8 cellular contexts compared by ENCODE assay signal in the genomic region with DNA sequence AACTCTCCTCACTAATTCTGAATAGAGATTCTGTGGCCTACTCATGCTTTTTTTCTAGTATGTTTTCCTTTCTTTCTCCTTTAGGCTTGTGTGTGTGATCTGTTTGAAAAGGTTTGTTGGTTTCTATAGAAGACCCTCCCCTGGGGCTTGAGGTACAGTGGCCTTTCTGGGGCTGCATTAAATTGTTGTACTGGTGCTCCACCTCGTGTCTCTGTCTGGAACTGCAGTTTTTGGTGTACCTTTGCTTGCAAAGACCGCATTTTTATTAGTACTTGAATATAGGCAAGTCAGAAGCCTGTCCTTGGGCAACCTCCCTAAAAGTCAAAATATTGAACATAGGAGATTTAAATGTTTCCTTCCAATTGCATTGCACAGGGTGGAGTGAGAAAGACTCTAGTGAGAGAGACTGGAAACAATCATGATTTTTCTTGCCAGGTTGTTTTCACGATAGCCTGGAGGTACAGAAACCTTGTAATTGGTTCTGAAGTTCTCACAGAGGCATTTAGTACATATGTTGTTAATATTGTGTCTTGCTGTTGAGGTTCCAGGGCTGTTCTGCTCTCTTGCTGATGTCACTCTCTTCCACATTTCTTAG. TPM values are rescaled to one million over a fixed set of nuclear protein-coding genes. Genes with fewer than 3 reads are reported as not detected.
DNase-seq lines count a peak whose midpoint lies in the region; ATAC-seq and TF ChIP-seq lines count a peak whose summit lies in the region.

No MANE protein-coding gene starts in this region.

- no peaks in the 10 kb centered on the region for H3K4me1 Mint-ChIP-seq in activated T-cell treated with anti-CD3 and anti-CD28 coated beads, Interleukin-2, amount 50 U/mL, for 4 hours (ENCODE audit: low read depth)
- H3K4me1 Mint-ChIP-seq in endothelial cell (ENCODE audit: unreplicated experiment) = no peaks in the 10 kb centered on the region
- H3K4me1 Mint-ChIP-seq in T-helper 2 cell treated with Interferon-gamma antibody and Interleukin-4, amounts not matched to agents 5 μg/mL and 100 μg/mL, for 36 hours (ENCODE audit: low read depth) = no peaks in the 10 kb centered on the region

- no peak overlapping the region for H3K4me3 Mint-ChIP-seq in activated T-cell treated with anti-CD3 and anti-CD28 coated beads, Interleukin-2, amount 50 U/mL, for 4 hours
- no peak overlapping the region for H3K4me3 Mint-ChIP-seq in endothelial cell (ENCODE audit: unreplicated experiment)
- no peak overlapping the region for H3K4me3 Mint-ChIP-seq in T-helper 2 cell treated with Interferon-gamma antibody and Interleukin-4, amounts not matched to agents 5 μg/mL and 100 μg/mL, for 36 hours

- no peak overlapping the region for H2BK5ac ChIP-seq in trophoblast cell (ENCODE audit: low read depth, low read length, poor library complexity)

- H3K9ac ChIP-seq in SK-N-SH = no peak overlapping the region
- H3K9ac ChIP-seq in trophoblast cell (ENCODE audit: low read length) = no peak overlapping the region

- H3K79me1 ChIP-seq in trophoblast cell (ENCODE audit: low read length) = no peaks in the 10 kb centered on the region

- H3K27ac ChIP-seq in SK-N-SH (ENCODE audit: low read depth in 2 of 2, low read length in 1 of 2) = no peak overlapping the region
- no peak overlapping the region for H3K27ac ChIP-seq in trophoblast cell (ENCODE audit: low read depth, low read length)

- no peaks in the 10 kb centered on the region for H3K36me3 Mint-ChIP-seq in activated T-cell treated with anti-CD3 and anti-CD28 coated beads, Interleukin-2, amount 50 U/mL, for 4 hours (ENCODE audit: insufficient read depth)
- no peaks in the 10 kb centered on the region for H3K36me3 Mint-ChIP-seq in endothelial cell (ENCODE audit: low read depth, unreplicated experiment)
- H3K36me3 Mint-ChIP-seq in T-helper 2 cell treated with Interferon-gamma antibody and Interleukin-4, amounts not matched to agents 5 μg/mL and 100 μg/mL, for 36 hours (ENCODE audit: low read depth) = no peaks in the 10 kb centered on the region

- no peak overlapping the region for H3K27ac Mint-ChIP-seq in endothelial cell (ENCODE audit: unreplicated experiment)
- no peak overlapping the region for H3K27ac Mint-ChIP-seq in T-helper 2 cell treated with Interferon-gamma antibody and Interleukin-4, amounts not matched to agents 5 μg/mL and 100 μg/mL, for 36 hours

- H2BK12ac ChIP-seq in trophoblast cell (ENCODE audit: low read length) = no peak overlapping the region

- no peak overlapping the region for H3K18ac ChIP-seq in trophoblast cell (ENCODE audit: low read length)

- no peaks in the 10 kb centered on the region for H3K36me3 ChIP-seq in SK-N-SH (replicated peaks in 1 of 2; ENCODE audit: control insufficient read depth in 1 of 2, insufficient read depth in 2 of 2, low read length in 1 of 2)
- no peaks in the 10 kb centered on the region for H3K36me3 ChIP-seq in trophoblast cell (ENCODE audit: control insufficient read depth in 1 of 2, insufficient read depth in 2 of 2, low read length in 2 of 2)

- DNase-seq in activated T-cell treated with anti-CD3 and anti-CD28 coated beads, Interleukin-2, amount 50 U/mL, for 48 hours = peak; percentile 46 to 54
- DNase-seq in activated T-cell treated with anti-CD3 and anti-CD28 coated beads, Interleukin-2, amount 50 U/mL, for 4 hours = no peak
- peak; percentile 10 for DNase-seq in LNCaP clone FGC (ENCODE audit: low read depth)
- peak; percentile 33 for DNase-seq in SK-N-SH
- peak; percentile 80 for DNase-seq in endothelial cell (ENCODE audit: low spot score)
- DNase-seq in trophoblast cell = peak; percentile 8 to 72
- DNase-seq in T-helper 2 cell treated with Interferon-gamma antibody and Interleukin-4, amounts not matched to agents 5 μg/mL and 100 μg/mL, for 36 hours (ENCODE audit: low spot score) = no peak

- no peaks in the 10 kb centered on the region for H3K4me1 ChIP-seq in SK-N-SH (ENCODE audit: control insufficient read depth in 1 of 2, insufficient read depth in 2 of 2, low read depth in 1 of 2, low read length in 1 of 2)
- no peaks in the 10 kb centered on the region for H3K4me1 ChIP-seq in trophoblast cell (ENCODE audit: control insufficient read depth in 1 of 2, insufficient read depth in 2 of 2, low read length in 2 of 2)

- no peak overlapping the region for H3K23ac ChIP-seq in trophoblast cell (ENCODE audit: low read length)

- no peak overlapping the region for H2AFZ ChIP-seq in SK-N-SH (ENCODE audit: low read depth)
- H2AFZ ChIP-seq in trophoblast cell (ENCODE audit: insufficient read depth, low read length, poor library complexity) = no peak overlapping the region

- no peak for ATAC-seq in activated T-cell treated with anti-CD3 and anti-CD28 coated beads, Interleukin-2, amount 50 U/mL, for 4 hours
- ATAC-seq in GM21786 (IDR thresholded peaks at IDR 0.05; ENCODE audit: unreplicated experiment) = peak; percentile 80

- 12% methylated on average over 3 of the region's 3 CpGs for WGBS in SK-N-SH (ENCODE audit: low lambda C conversion rate)
- WGBS in trophoblast cell (ENCODE audit: extremely low coverage, insufficient coverage, insufficient read length) = no CpG with 5 or more reads among the region's 3 CpGs

- H3K9me2 ChIP-seq in SK-N-SH = no peaks in the 10 kb centered on the region

- no peaks in the 10 kb centered on the region for H4K20me1 ChIP-seq in SK-N-SH (ENCODE audit: insufficient read depth)

- H4K12ac ChIP-seq in trophoblast cell (ENCODE audit: low read depth, low read length) = no peak overlapping the region

- no peaks in the 10 kb centered on the region for H3F3A ChIP-seq in SK-N-SH (replicated peaks; ENCODE audit: insufficient read depth)

- CTCF ChIA-PET in SK-N-SH (lab: Yijun Ruan, JAX) = no interaction called here

- TF ChIP-seq RAD21 in SK-N-SH (IDR thresholded peaks at IDR 0.05; ENCODE audit: low read length) = peak; percentile 78

- peaks cover 7% of the 10 kb centered on the region for H3K9me3 Mint-ChIP-seq in activated T-cell treated with anti-CD3 and anti-CD28 coated beads, Interleukin-2, amount 50 U/mL, for 4 hours
- no peaks in the 10 kb centered on the region for H3K9me3 Mint-ChIP-seq in endothelial cell (ENCODE audit: unreplicated experiment)
- H3K9me3 Mint-ChIP-seq in T-helper 2 cell treated with Interferon-gamma antibody and Interleukin-4, amounts not matched to agents 5 μg/mL and 100 μg/mL, for 36 hours = no peaks in the 10 kb centered on the region

- H3K9me3 ChIP-seq in SK-N-SH (no peaks in the 10 kb centered on the region), trophoblast cell (ENCODE audit: insufficient read depth, low read depth, low read length) (no peaks in the 10 kb centered on the region)

- peak; percentile 90 for TF ChIP-seq CTCF in LNCaP clone FGC (IDR thresholded peaks at IDR 0.05; ENCODE audit: control insufficient read depth, extremely low read depth, insufficient read depth)
- peak; percentile 88 for TF ChIP-seq CTCF in SK-N-SH (IDR thresholded peaks at IDR 0.05)
- TF ChIP-seq CTCF in endothelial cell (IDR thresholded peaks at IDR 0.05; ENCODE audit: unreplicated experiment) = peak; percentile 92

- POLR2A ChIA-PET in SK-N-SH (lab: Yijun Ruan, JAX) = no interaction called here

- H3K27me3 Mint-ChIP-seq in activated T-cell treated with anti-CD3 and anti-CD28 coated beads, Interleukin-2, amount 50 U/mL, for 4 hours (ENCODE audit: low read depth) = peaks cover 2% of the 10 kb centered on the region
- H3K27me3 Mint-ChIP-seq in endothelial cell (ENCODE audit: unreplicated experiment) = no peaks in the 10 kb centered on the region
- no peaks in the 10 kb centered on the region for H3K27me3 Mint-ChIP-seq in T-helper 2 cell treated with Interferon-gamma antibody and Interleukin-4, amounts not matched to agents 5 μg/mL and 100 μg/mL, for 36 hours (ENCODE audit: low read depth)

- H2BK120ac ChIP-seq in trophoblast cell (ENCODE audit: insufficient read depth, low read length, poor library complexity) = no peak overlapping the region

- H3K4ac ChIP-seq in trophoblast cell (ENCODE audit: low read depth, low read length) = no peak overlapping the region

- no peak overlapping the region for H4K91ac ChIP-seq in trophoblast cell (ENCODE audit: low read depth, low read length)

- no peak overlapping the region for H2AK5ac ChIP-seq in trophoblast cell (ENCODE audit: low read length)

- H3K4me2 ChIP-seq in SK-N-SH = no peak overlapping the region
- H3K4me2 ChIP-seq in trophoblast cell (ENCODE audit: low read length) = no peak overlapping the region

- H3K79me2 ChIP-seq in SK-N-SH (ENCODE audit: insufficient read depth) = no peaks in the 10 kb centered on the region
- H3K79me2 ChIP-seq in trophoblast cell (ENCODE audit: control insufficient read depth, insufficient read depth, low read length, poor library complexity) = no peaks in the 10 kb centered on the region

- no peak for TF ChIP-seq EP300 in SK-N-SH (IDR thresholded peaks at IDR 0.05; ENCODE audit: borderline replicate concordance in 1 of 2, low read depth in 1 of 2, low read length in 1 of 2)

- H3K14ac ChIP-seq in trophoblast cell (ENCODE audit: low read length) = no peak overlapping the region

- H4K8ac ChIP-seq in trophoblast cell (ENCODE audit: low read depth, low read length) = no peak overlapping the region

- H3K4me3 ChIP-seq in LNCaP clone FGC (ENCODE audit: low read depth, low read length) (no peak overlapping the region), SK-N-SH (ENCODE audit: low read depth in 2 of 2, low read length in 1 of 2) (no peak overlapping the region), trophoblast cell (ENCODE audit: low read depth, low read length) (no peak overlapping the region)

- H3K27me3 ChIP-seq in SK-N-SH (ENCODE audit: insufficient read depth) (no peaks in the 10 kb centered on the region; the same call in 1 of the 2 replicates), trophoblast cell (ENCODE audit: insufficient read depth, low read length) (no peaks in the 10 kb centered on the region)

TF ChIP-seq in SK-N-SH, 30 proteins besides CTCF, POLR2A, EP300 and RAD21:
- no peak for TF ChIP-seq CHD2 (IDR thresholded peaks at IDR 0.05; ENCODE audit: low read length, partially characterized antibody)
- peak; percentile 52 for TF ChIP-seq SMC3 (IDR thresholded peaks at IDR 0.05; ENCODE audit: low read depth, low read length)
- no peak for TF ChIP-seq USF1 (IDR thresholded peaks at IDR 0.05; ENCODE audit: borderline replicate concordance, low read depth)

RNA-seq across cellular contexts. Expression of gene SLCO1B1, which starts 39.0 kb away (rescaled TPM):
- not detected for total RNA-seq in activated T-cell treated with anti-CD3 and anti-CD28 coated beads, Interleukin-2, amount 50 U/mL, for 4 hours
- not detected in 2 replicates for polyA plus RNA-seq in SK-N-SH (2012; rRNA removed)
- not detected in 2 replicates for polyA plus RNA-seq in SK-N-SH (2012; cell fraction: cytosol; rRNA removed)
- polyA plus RNA-seq in SK-N-SH (2012; cell fraction: nucleus; rRNA removed) = not detected in 2 replicates
- total RNA-seq in endothelial cell (ENCODE audit: unreplicated experiment) = not detected
- polyA plus RNA-seq in trophoblast cell (2013) = not detected in 2 replicates

Comparison
In these comparisons a context has a peak if more than half of its experiments do, and no peak if none do; other contexts are left out.
1. DNase-seq: peak in activated T-cell treated with anti-CD3 and anti-CD28 coated beads, Interleukin-2, amount 50 U/mL, for 48 hours (2 of 2), LNCaP clone FGC (single experiment), SK-N-SH (single experiment), endothelial cell (single experiment) and trophoblast cell (2 of 2); none in activated T-cell treated with anti-CD3 and anti-CD28 coated beads, Interleukin-2, amount 50 U/mL, for 4 hours (single experiment) and T-helper 2 cell treated with Interferon-gamma antibody and Interleukin-4, amounts not matched to agents 5 μg/mL and 100 μg/mL, for 36 hours (single experiment).
2. Peak in every context shown above with its lines, with median percentiles within 50 percentile points of each other: CTCF ChIP-seq.